In genomic region chr9:89460551-89460950, GRCh38 we compare ENCODE assay signal across 1 cellular context.
TF ChIP-seq lines count a peak whose summit lies in the region.

No MANE protein-coding gene starts in this region.

TF ChIP-seq in GM23338, 12 proteins besides CTCF, POLR2A, EP300 and RAD21 (continued from another document):
- TF ChIP-seq, protein P1, sequence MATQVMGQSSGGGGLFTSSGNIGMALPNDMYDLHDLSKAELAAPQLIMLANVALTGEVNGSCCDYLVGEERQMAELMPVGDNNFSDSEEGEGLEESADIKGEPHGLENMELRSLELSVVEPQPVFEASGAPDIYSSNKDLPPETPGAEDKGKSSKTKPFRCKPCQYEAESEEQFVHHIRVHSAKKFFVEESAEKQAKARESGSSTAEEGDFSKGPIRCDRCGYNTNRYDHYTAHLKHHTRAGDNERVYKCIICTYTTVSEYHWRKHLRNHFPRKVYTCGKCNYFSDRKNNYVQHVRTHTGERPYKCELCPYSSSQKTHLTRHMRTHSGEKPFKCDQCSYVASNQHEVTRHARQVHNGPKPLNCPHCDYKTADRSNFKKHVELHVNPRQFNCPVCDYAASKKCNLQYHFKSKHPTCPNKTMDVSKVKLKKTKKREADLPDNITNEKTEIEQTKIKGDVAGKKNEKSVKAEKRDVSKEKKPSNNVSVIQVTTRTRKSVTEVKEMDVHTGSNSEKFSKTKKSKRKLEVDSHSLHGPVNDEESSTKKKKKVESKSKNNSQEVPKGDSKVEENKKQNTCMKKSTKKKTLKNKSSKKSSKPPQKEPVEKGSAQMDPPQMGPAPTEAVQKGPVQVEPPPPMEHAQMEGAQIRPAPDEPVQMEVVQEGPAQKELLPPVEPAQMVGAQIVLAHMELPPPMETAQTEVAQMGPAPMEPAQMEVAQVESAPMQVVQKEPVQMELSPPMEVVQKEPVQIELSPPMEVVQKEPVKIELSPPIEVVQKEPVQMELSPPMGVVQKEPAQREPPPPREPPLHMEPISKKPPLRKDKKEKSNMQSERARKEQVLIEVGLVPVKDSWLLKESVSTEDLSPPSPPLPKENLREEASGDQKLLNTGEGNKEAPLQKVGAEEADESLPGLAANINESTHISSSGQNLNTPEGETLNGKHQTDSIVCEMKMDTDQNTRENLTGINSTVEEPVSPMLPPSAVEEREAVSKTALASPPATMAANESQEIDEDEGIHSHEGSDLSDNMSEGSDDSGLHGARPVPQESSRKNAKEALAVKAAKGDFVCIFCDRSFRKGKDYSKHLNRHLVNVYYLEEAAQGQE (IDR thresholded peaks at IDR 0.05; ENCODE audit: unreplicated experiment), result no peak
- TF ChIP-seq ZNF462 (CRISPR knock-in tag; IDR thresholded peaks at IDR 0.05) (no peak), NANOG (IDR thresholded peaks at IDR 0.05; ENCODE audit: borderline replicate concordance) (no peak), JUNB (IDR thresholded peaks at IDR 0.05; ENCODE audit: unreplicated experiment) (no peak), POLR2AphosphoS5 (IDR thresholded peaks at IDR 0.05; ENCODE audit: low read depth) (no peak), ZNF114 (CRISPR knock-in tag; IDR thresholded peaks at IDR 0.05) (no peak), EZH2 (IDR thresholded peaks at IDR 0.05; ENCODE audit: low read depth, unreplicated experiment) (no peak), CREB1 (CRISPR knock-in tag; IDR thresholded peaks at IDR 0.05; ENCODE audit: low read depth) (no peak)
